ENCODE assay signal across 1 cellular context in the genomic region with DNA sequence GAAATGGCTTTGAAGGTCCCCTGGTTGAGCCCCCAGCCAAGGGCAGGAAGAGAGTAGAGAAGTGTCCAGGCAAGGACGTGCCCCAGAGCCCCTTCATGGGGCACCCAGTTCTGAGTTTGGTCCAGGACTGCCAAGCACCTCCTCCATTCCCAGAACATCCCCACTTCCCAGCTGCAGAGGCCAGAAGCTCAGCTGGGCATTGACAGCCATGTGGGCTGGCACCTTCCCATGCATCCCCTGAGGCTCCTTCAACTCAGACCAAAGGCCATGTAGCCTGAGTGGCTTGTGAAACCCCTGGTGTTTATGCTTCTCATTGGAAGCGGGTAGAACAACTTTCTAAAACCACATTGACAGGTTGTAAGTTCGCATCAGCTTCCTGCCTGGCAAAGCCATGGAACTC.
TF ChIP-seq lines count a peak whose summit lies in the region.

No MANE protein-coding gene starts in this region.

TF ChIP-seq in HepG2, 621 proteins besides CTCF, POLR2A, EP300 and RAD21 (continued from another document):
- TF ChIP-seq, protein P1, sequence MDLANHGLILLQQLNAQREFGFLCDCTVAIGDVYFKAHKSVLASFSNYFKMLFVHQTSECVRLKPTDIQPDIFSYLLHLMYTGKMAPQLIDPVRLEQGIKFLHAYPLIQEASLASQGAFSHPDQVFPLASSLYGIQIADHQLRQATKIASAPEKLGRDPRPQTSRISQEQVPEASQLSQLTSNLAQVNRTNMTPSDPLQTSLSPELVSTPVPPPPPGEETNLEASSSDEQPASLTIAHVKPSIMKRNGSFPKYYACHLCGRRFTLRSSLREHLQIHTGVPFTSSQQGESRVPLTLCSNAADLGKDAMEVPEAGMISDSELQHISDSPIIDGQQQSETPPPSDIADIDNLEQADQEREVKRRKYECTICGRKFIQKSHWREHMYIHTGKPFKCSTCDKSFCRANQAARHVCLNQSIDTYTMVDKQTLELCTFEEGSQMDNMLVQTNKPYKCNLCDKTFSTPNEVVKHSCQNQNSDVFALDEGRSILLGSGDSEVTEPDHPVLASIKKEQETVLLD (CRISPR knock-in tag; IDR thresholded peaks at IDR 0.05; ENCODE audit: low read depth): no peak
- TF ChIP-seq ZFX (CRISPR knock-in tag; IDR thresholded peaks at IDR 0.05; ENCODE audit: low read depth): no peak
- no peak for TF ChIP-seq ZNF12 (CRISPR knock-in tag; IDR thresholded peaks at IDR 0.05)
- no peak for TF ChIP-seq CEBPG (CRISPR knock-in tag; IDR thresholded peaks at IDR 0.05)
- TF ChIP-seq ZNF282 (IDR thresholded peaks at IDR 0.05; ENCODE audit: partially characterized antibody): no peak
